ENCODE assay signal across 8 cellular contexts in the genomic region with DNA sequence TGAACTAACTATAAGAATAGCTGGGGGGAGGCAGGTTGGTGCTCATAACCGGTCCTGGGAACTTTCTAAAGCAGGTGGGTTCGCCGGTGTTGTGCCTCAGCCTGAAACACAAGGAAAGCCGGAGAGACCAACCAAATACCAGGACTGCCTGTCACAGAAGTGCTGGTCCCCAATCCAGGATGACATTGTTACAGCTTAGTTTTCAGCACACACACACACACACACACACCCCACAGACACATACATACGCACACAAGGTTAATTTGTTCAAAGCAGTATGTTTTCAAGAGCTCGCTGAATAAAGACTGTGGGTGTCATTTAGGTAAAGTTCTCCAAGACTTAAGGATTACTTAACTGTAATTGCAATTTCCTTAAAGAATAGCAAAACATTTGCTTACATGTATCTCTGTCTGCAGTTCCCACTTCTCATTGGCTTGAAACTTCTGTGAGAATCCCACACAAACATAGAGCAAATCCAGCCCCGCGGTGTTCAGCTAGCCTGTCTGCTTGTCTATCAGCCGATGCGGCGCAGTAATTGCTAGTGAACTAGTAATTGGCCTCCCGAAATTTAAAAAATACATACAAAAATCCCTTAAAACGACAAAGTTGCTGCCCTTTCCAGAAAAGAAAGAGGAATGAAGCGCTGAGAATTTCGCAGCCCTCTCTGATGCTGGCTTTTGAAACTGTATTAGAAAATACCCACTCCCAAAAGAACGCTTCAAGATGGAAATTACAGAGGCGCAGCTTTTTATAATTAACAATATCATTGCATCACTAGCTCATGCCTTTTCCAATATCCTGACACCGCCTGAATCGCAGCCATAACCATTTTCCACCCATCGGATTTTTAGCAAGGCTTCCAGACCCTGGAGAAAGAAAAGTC. TPM values are rescaled to one million over a fixed set of nuclear protein-coding genes. Genes with fewer than 3 reads are reported as not detected.
DNase-seq lines count a peak whose midpoint lies in the region; ATAC-seq and TF ChIP-seq lines count a peak whose summit lies in the region.

No MANE protein-coding gene starts in this region.

- peak overlapping the region; percentile 44 for H3K4me3 ChIP-seq in H7 (ENCODE audit: insufficient read depth, low read depth, low read length)
- H3K4me3 ChIP-seq in retinal pigment epithelial cell (ENCODE audit: low read length), result peak overlapping the region; percentile 62

- H3K27me3 Mint-ChIP-seq in activated CD4-positive, alpha-beta memory T cell treated with anti-CD3 and anti-CD28 coated beads, Interleukin-2, amount 10 ng/mL, durations not matched to agents 7 days and 5 days, result peaks cover 34% of the 10 kb centered on the region

- no peaks in the 10 kb centered on the region for H3K36me3 Mint-ChIP-seq in activated CD4-positive, alpha-beta memory T cell treated with anti-CD3 and anti-CD28 coated beads, Interleukin-2, amount 10 ng/mL, durations not matched to agents 7 days and 5 days (ENCODE audit: low read depth)

- H3K4me1 Mint-ChIP-seq in activated CD4-positive, alpha-beta memory T cell treated with anti-CD3 and anti-CD28 coated beads, Interleukin-2, amount 10 ng/mL, durations not matched to agents 7 days and 5 days, result peaks cover 13% of the 10 kb centered on the region

- no peak for DNase-seq in H7
- no peak for DNase-seq in activated CD4-positive, alpha-beta memory T cell treated with anti-CD3 and anti-CD28 coated beads, Interleukin-2, amount 10 ng/mL, durations not matched to agents 7 days and 5 days
- DNase-seq in left cardiac atrium, result no peak
- no peak for DNase-seq in retinal pigment epithelial cell (ENCODE audit: low read depth)
- DNase-seq in stimulated activated CD4-positive, alpha-beta T cell treated with anti-CD3 and anti-CD28 coated beads, Interleukin-4, amount 100 ng/mL, for 4 hours, result no peak

- H3K9me3 Mint-ChIP-seq in activated CD4-positive, alpha-beta memory T cell treated with anti-CD3 and anti-CD28 coated beads, Interleukin-2, amount 10 ng/mL, durations not matched to agents 7 days and 5 days, result no peaks in the 10 kb centered on the region

- CTCF ChIA-PET in activated CD4-positive, alpha-beta memory T cell treated with anti-CD3 and anti-CD28 coated beads, Interleukin-2, amount 10 ng/mL, durations not matched to agents 7 days and 5 days (lab: Charles Lee), result interaction anchor here (2.1 kb wide), 1 partner anchor 51 kb away, joined by 8 read pairs; no protein-coding TSS in a partner anchor

- peaks cover 19% of the 10 kb centered on the region for H3K27me3 ChIP-seq in H7 (ENCODE audit: control insufficient read depth, insufficient read depth, low read length)

- H3K36me3 ChIP-seq in H7 (replicated peaks; ENCODE audit: control insufficient read depth, insufficient read depth, low read length), result no peaks in the 10 kb centered on the region

- H3K4me3 Mint-ChIP-seq in activated CD4-positive, alpha-beta memory T cell treated with anti-CD3 and anti-CD28 coated beads, Interleukin-2, amount 10 ng/mL, durations not matched to agents 7 days and 5 days, result peak overlapping the region; percentile 62

- no peak for TF ChIP-seq CTCF in retinal pigment epithelial cell (conservative IDR thresholded peaks at IDR 0.05; ENCODE audit: low read depth, low read length)

- POLR2A ChIA-PET in activated CD4-positive, alpha-beta memory T cell treated with anti-CD3 and anti-CD28 coated beads, Interleukin-2, amount 10 ng/mL, durations not matched to agents 7 days and 5 days (lab: Charles Lee), result interaction anchor here (1.6 kb wide), 1 partner anchor 32 kb away, joined by 3 read pairs; no protein-coding TSS in a partner anchor

- ATAC-seq in left cardiac atrium, result peak; percentile 6 to 18
- ATAC-seq in HG03354 (IDR thresholded peaks at IDR 0.05; ENCODE audit: poor library complexity, severe bottlenecking, unreplicated experiment), result no peak
- no peak for ATAC-seq in HG03135 (IDR thresholded peaks at IDR 0.05; ENCODE audit: unreplicated experiment)
- ATAC-seq in HG02981 (IDR thresholded peaks at IDR 0.05; ENCODE audit: unreplicated experiment), result no peak

- intact Hi-C loops in left cardiac atrium (cut with DNase I), result no loop called here

- H3K27ac Mint-ChIP-seq in activated CD4-positive, alpha-beta memory T cell treated with anti-CD3 and anti-CD28 coated beads, Interleukin-2, amount 10 ng/mL, durations not matched to agents 7 days and 5 days, result no peak overlapping the region

RNA-seq across cellular contexts. Expression of a gene that starts 0.9 kb away (rescaled TPM):
- 1.4 and 2.3 TPM in 2 replicates for total RNA-seq in H7 (2014; rRNA removed; shearing (Covaris generic))
- 1 to 10 TPM; 2.0 to 2.5 TPM for total RNA-seq in activated CD4-positive, alpha-beta memory T cell treated with anti-CD3 and anti-CD28 coated beads, Interleukin-2, amount 10 ng/mL, durations not matched to agents 7 days and 5 days
- total RNA-seq in left cardiac atrium, result 100 to 1,000 TPM; 121 to 122 TPM

Comparison
In these comparisons a context has a peak if more than half of its experiments do, and no peak if none do; other contexts are left out.
1. ATAC-seq: peak in left cardiac atrium (2 of 2); none in HG03354 (single experiment), HG03135 (single experiment) and HG02981 (single experiment).
2. RNA of a gene that starts 0.9 kb away (total RNA-seq): 121 to 122 TPM in left cardiac atrium; 2.0 to 2.5 TPM in activated CD4-positive, alpha-beta memory T cell treated with anti-CD3 and anti-CD28 coated beads, Interleukin-2, amount 10 ng/mL, durations not matched to agents 7 days and 5 days and 1.4 to 2.3 TPM in H7; every median in the first group is over 10 times any median in the second.